Comparison of ENCODE assay signal across 10 cellular contexts in the genomic region with DNA sequence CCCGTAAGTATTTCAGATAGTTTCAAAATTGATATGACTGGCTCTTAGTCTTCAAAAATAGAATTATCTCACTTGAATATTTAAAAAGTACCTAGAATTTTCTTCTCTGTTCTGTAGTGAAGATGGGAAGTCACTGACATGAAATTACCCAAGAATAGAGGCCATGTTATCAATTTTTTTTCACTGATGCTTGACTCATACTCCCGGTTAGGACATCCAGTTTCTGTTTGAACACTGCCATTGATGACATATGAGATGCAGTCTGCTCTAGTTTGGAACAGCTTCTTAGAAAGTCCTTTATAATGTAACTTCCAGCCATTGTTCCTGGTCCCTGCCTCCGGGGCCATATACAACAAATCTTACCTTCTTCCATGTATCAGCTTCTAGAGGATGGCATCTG. TPM values are rescaled to one million over a fixed set of nuclear protein-coding genes. Genes with fewer than 3 reads are reported as not detected.
DNase-seq lines count a peak whose midpoint lies in the region; ATAC-seq, FAIRE-seq and TF ChIP-seq lines count a peak whose summit lies in the region.
"Had no signal": no experiment of that assay in that cellular context is flagged by ENCODE, and none has a peak within 500 bp of the region (broad histone marks: within the 10 kb centered on the region; RNA-seq: fewer than 3 reads in every experiment).

No MANE protein-coding gene starts in this region.

- no peak for FAIRE-seq in kidney (lab: Jason Lieb, UNC)

- no peak overlapping the region for H3K27ac Mint-ChIP-seq in Calu3 (ENCODE audit: unreplicated experiment)

- H3K9me3 Mint-ChIP-seq in Calu3 (ENCODE audit: low read depth, unreplicated experiment) = no peaks in the 10 kb centered on the region

- H3K4me1 ChIP-seq in kidney (ENCODE audit: control insufficient read depth in 1 of 2, insufficient read depth in 1 of 2, low read depth in 1 of 2, low read length in 2 of 2) = no peaks in the 10 kb centered on the region

- H3K27ac ChIP-seq in kidney (ENCODE audit: low read depth in 2 of 2, low read length in 2 of 2) (no peak overlapping the region), substantia nigra (ENCODE audit: low read depth, low read length, poor library complexity, severe bottlenecking) (no peak overlapping the region)

- H3K27me3 Mint-ChIP-seq in Calu3 (ENCODE audit: unreplicated experiment) = no peaks in the 10 kb centered on the region

- peaks cover 25% of the 10 kb centered on the region for H3K4me1 Mint-ChIP-seq in Calu3 (ENCODE audit: low read depth, unreplicated experiment)

- no peaks in the 10 kb centered on the region for H3K36me3 Mint-ChIP-seq in Calu3 (ENCODE audit: insufficient read depth, unreplicated experiment)

- no TSS peak for BruUV-seq in Calu3 (replicated peaks; lab: Mats Ljungman, UMichigan)

- H3K9ac ChIP-seq in kidney (ENCODE audit: low read length in 2 of 2) = no peak overlapping the region

- intact Hi-C loops in Calu3 (cut with micrococcal nuclease; ENCODE audit: unreplicated experiment) (no loop called here), kidney (cut with DNase I) (no loop called here)

- no peak overlapping the region for H3K4me3 ChIP-seq in kidney (ENCODE audit: low read length in 2 of 2)

- CTCF ChIA-PET in Calu3 (lab: Charles Lee) = no interaction called here

- H3K36me3 ChIP-seq in kidney (ENCODE audit: control insufficient read depth in 1 of 2, insufficient read depth in 2 of 2, low read length in 2 of 2) = no peaks in the 10 kb centered on the region

- TF ChIP-seq CTCF in Calu3 (IDR thresholded peaks at IDR 0.05; ENCODE audit: unreplicated experiment) = no peak
- TF ChIP-seq CTCF in kidney (IDR thresholded peaks at IDR 0.05; ENCODE audit: borderline replicate concordance, extremely low read depth, insufficient read depth) = no peak

- DNase-seq in CD1c-positive myeloid dendritic cell (ENCODE audit: extremely low spot score) (peak; percentile 8), fibroblast of gingiva (ENCODE audit: low read depth) (peak; percentile 66), Calu3 (no peak), kidney (no peak), substantia nigra (lab: John Stamatoyannopoulos, UW) (no peak)
- no peak for DNase-seq in activated CD4-positive, alpha-beta T cell treated with anti-CD3 and anti-CD28 coated beads for 1 hour
- DNase-seq: DND-41, posterior cingulate gyrus had no signal

- no peak overlapping the region for H3K4me3 Mint-ChIP-seq in Calu3 (ENCODE audit: low read depth, unreplicated experiment)

- ATAC-seq in GM19023 (IDR thresholded peaks at IDR 0.05; ENCODE audit: unreplicated experiment) (peak; percentile 70), HG03342 (IDR thresholded peaks at IDR 0.05; ENCODE audit: unreplicated experiment) (peak; percentile 53)

- H3K9me3 ChIP-seq in kidney (ENCODE audit: control insufficient read depth in 1 of 2, low read length in 2 of 2) = no peaks in the 10 kb centered on the region

RNA-seq across cellular contexts. Expression of a gene that starts 26.0 kb away (rescaled TPM):
- total RNA-seq in Calu3 (2022) (37.0 and 47.9 TPM in 2 replicates), kidney (25.6 TPM)
- polyA plus RNA-seq in kidney (ENCODE audit: insufficient read depth, low read depth, low replicate concordance) = 3.9 TPM

Comparison
In these comparisons a context has a peak if more than half of its experiments do, and no peak if none do; other contexts are left out.
1. DNase-seq: peak in CD1c-positive myeloid dendritic cell (single experiment) and fibroblast of gingiva (single experiment); none in Calu3 (single experiment), kidney (single experiment), activated CD4-positive, alpha-beta T cell treated with anti-CD3 and anti-CD28 coated beads for 1 hour (single experiment) and substantia nigra (0 of 49).